31 cellular contexts compared by ENCODE assay signal in the genomic region with DNA sequence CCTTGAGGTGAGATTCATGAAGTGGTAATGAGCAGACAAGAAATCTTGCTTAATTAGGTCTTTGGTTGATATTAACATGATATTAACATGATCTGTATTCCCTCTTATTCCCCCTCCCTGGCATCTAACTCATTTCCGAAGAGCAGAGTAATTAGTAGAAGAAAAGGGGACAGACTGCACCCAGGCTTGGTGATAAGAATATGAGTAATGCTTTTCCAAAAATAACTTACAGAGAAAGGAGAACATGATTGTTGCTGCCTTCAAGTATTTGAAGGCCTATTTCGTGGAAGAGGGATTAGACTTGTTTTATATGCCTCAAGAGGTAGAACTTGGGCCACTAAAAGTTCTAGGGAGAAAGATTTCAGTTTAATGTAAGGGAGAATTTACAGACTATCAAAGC.
"Had no signal": no experiment of that assay in that cellular context is flagged by ENCODE, and none has a peak within 500 bp of the region (broad histone marks: within the 10 kb centered on the region; RNA-seq: fewer than 3 reads in every experiment).

No MANE protein-coding gene starts in this region.

- H3K9me3 ChIP-seq: adrenal gland, body of pancreas, breast epithelium, SJCRH30 had no signal

- FAIRE-seq: astrocyte had no signal

- H3K4me1 ChIP-seq: adrenal gland, body of pancreas, breast epithelium, SJCRH30 had no signal

- H3K27ac ChIP-seq: adrenal gland, body of pancreas, breast epithelium, SJCRH30, SK-N-MC, VCaP had no signal

- H3K36me3 ChIP-seq: adrenal gland, breast epithelium, SJCRH30 had no signal

- DNase-seq: activated B cell treated with CpG ODN at 0.5 μM for 24 hours; activated CD4-positive, alpha-beta memory T cell treated with anti-CD3 and anti-CD28 coated beads for 36 hours; activated CD4-positive, alpha-beta T cell treated with anti-CD3 and anti-CD28 coated beads for 4 hours; activated CD4-positive, alpha-beta T cell treated with anti-CD3 and anti-CD28 coated beads, Interleukin-2, amount 50 U/mL, for 1 hour; activated CD4-positive, CD25-positive, alpha-beta regulatory T cell treated with anti-CD3 and anti-CD28 coated beads, Interleukin-2, amount 50 U/mL, for 72 hours; activated CD8-positive, alpha-beta memory T cell treated with anti-CD3 and anti-CD28 coated beads, Interleukin-2, amount 50 U/mL, for 4 hours; activated gamma-delta T cell treated with Interleukin-2 at 50 U/mL for 16 hours; activated naive CD4-positive, alpha-beta T cell treated with anti-CD3 and anti-CD28 coated beads for 36 hours; activated T-cell treated with anti-CD3 and anti-CD28 coated beads for 4 hours; activated T-cell treated with anti-CD3 and anti-CD28 coated beads, Interleukin-2, amount 50 U/mL, for 4 hours; adrenal gland; body of pancreas; caudate nucleus; cerebellar nuclear complex; IMR-90; Karpas-422; KBM-7; NCI-H1105; NCI-H1417 treated with DMSO at 0.1 percent for 48 hours; NCI-H1930; NCI-H510A; NCI-H526; NCI-H748 treated with DMSO at 0.1 percent for 48 hours; SJCRH30; T1000 had no signal

- H3K4me3 ChIP-seq: adrenal gland, body of pancreas, breast epithelium, SJCRH30, SK-N-MC had no signal

- ATAC-seq: activated naive CD4-positive, alpha-beta T cell treated with anti-CD3 and anti-CD28 coated beads, Interleukin-2, amount 50 U/mL, for 72 hours; activated T-cell treated with anti-CD3 and anti-CD28 coated beads, Interleukin-2, amount 50 U/mL, for 4 hours; body of pancreas; Panc1 had no signal

- H3K27me3 ChIP-seq: adrenal gland, body of pancreas, breast epithelium, SJCRH30 had no signal
